In the genomic region with DNA sequence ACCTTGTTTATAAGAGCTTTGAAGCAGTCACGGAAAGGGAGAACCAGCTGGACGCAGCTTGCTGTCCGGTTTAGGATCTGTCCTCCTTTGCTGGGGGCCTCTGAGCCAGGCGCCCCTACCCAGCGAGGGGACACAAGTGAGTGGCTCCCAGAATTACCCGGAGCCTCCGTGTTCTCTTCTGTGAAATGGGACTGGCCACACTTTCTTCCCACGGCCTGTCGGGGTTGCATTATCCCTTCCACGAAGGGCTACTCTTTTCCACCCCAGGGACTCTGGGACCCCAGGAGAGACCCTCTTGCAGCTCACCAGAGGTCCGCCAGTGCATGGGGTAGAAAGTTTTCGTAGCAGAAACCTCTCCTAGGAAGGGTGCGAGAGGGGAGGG, we compare ENCODE assay signal across 10 cellular contexts. TPM values are rescaled to one million over a fixed set of nuclear protein-coding genes. Genes with fewer than 3 reads are reported as not detected.
DNase-seq lines count a peak whose midpoint lies in the region; ATAC-seq and TF ChIP-seq lines count a peak whose summit lies in the region.
"Had no signal": no experiment of that assay in that cellular context is flagged by ENCODE, and none has a peak within 500 bp of the region (broad histone marks: within the 10 kb centered on the region; RNA-seq: fewer than 3 reads in every experiment).

No MANE protein-coding gene starts in this region.

- in situ Hi-C loops in astrocyte of the cerebellum (cut with HindIII; ENCODE audit: low sequenced_read_pairs) = no loop called here

- no peaks in the 10 kb centered on the region for H3K36me3 Mint-ChIP-seq in activated naive CD4-positive, alpha-beta T cell treated with anti-CD3 and anti-CD28 coated beads for 36 hours (ENCODE audit: low read depth)
- no peaks in the 10 kb centered on the region for H3K36me3 Mint-ChIP-seq in activated naive CD4-positive, alpha-beta T cell treated with anti-CD3 and anti-CD28 coated beads, Interleukin-2, amount 50 U/mL, for 72 hours
- H3K36me3 Mint-ChIP-seq in memory B cell = peaks cover 3% of the 10 kb centered on the region

- no peaks in the 10 kb centered on the region for H3K27me3 Mint-ChIP-seq in activated naive CD4-positive, alpha-beta T cell treated with anti-CD3 and anti-CD28 coated beads for 36 hours (ENCODE audit: low read depth)
- peaks cover 7% of the 10 kb centered on the region for H3K27me3 Mint-ChIP-seq in memory B cell

- no peak for DNase-seq in activated naive CD4-positive, alpha-beta T cell treated with anti-CD3 and anti-CD28 coated beads for 36 hours
- DNase-seq in activated naive CD4-positive, alpha-beta T cell treated with anti-CD3 and anti-CD28 coated beads, Interleukin-2, amount 50 U/mL, for 72 hours (ENCODE audit: low spot score in 2 of 2) = no peak
- DNase-seq in astrocyte of the cerebellum (ENCODE audit: low read depth) (no peak), memory B cell (ENCODE audit: low spot score in 2 of 2) (no peak), tibial nerve (ENCODE audit: low spot score in 2 of 2) (no peak), NCI-H2029 (lab: John Stamatoyannopoulos, UW) (no peak), NCI-H1105 treated with DMSO at 0.1 percent for 48 hours (lab: John Stamatoyannopoulos, UW) (no peak)
- no peak for DNase-seq in activated CD4-positive, CD25-positive, alpha-beta regulatory T cell (lab: John Stamatoyannopoulos, UW)

- CTCF ChIA-PET in activated naive CD4-positive, alpha-beta T cell treated with anti-CD3 and anti-CD28 coated beads for 36 hours (lab: Charles Lee) = no interaction called here

- peaks cover 4% of the 10 kb centered on the region for H3K4me1 Mint-ChIP-seq in activated naive CD4-positive, alpha-beta T cell treated with anti-CD3 and anti-CD28 coated beads for 36 hours (ENCODE audit: low read depth)
- H3K4me1 Mint-ChIP-seq in memory B cell = peaks cover 16% of the 10 kb centered on the region

- TF ChIP-seq CTCF in astrocyte of the cerebellum (IDR thresholded peaks at IDR 0.05; ENCODE audit: low read depth, low read length, missing control alignments) (no peak), tibial nerve (IDR thresholded peaks at IDR 0.05) (no peak)

- no peaks in the 10 kb centered on the region for H3K9me3 ChIP-seq in tibial nerve

- no peak overlapping the region for H3K27ac Mint-ChIP-seq in activated naive CD4-positive, alpha-beta T cell treated with anti-CD3 and anti-CD28 coated beads for 36 hours
- H3K27ac Mint-ChIP-seq in activated naive CD4-positive, alpha-beta T cell treated with anti-CD3 and anti-CD28 coated beads, Interleukin-2, amount 50 U/mL, for 72 hours = no peak overlapping the region
- peak overlapping the region; percentile 75 for H3K27ac Mint-ChIP-seq in memory B cell

- TF ChIP-seq EP300 in tibial nerve (IDR thresholded peaks at IDR 0.05) = no peak

- ATAC-seq in activated naive CD4-positive, alpha-beta T cell treated with anti-CD3 and anti-CD28 coated beads, Interleukin-2, amount 50 U/mL, for 72 hours = no peak
- no peak for ATAC-seq in memory B cell (ENCODE audit: low read depth)

- peak overlapping the region; percentile 51 to 88 (median 66) for H3K27ac ChIP-seq in tibial nerve

- H3K9me3 Mint-ChIP-seq in activated naive CD4-positive, alpha-beta T cell treated with anti-CD3 and anti-CD28 coated beads for 36 hours = no peaks in the 10 kb centered on the region
- H3K9me3 Mint-ChIP-seq in activated naive CD4-positive, alpha-beta T cell treated with anti-CD3 and anti-CD28 coated beads, Interleukin-2, amount 50 U/mL, for 72 hours = no peaks in the 10 kb centered on the region
- H3K9me3 Mint-ChIP-seq in memory B cell = no peaks in the 10 kb centered on the region

- 72 to 77% methylated on average over 13 of the region's 13 CpGs for WGBS in tibial nerve, 2 donors

- peaks cover 0 to 41% (median 9%) of the 10 kb centered on the region in 4 donors for H3K4me1 ChIP-seq in tibial nerve

- intact Hi-C loops in activated naive CD4-positive, alpha-beta T cell treated with anti-CD3 and anti-CD28 coated beads for 36 hours (cut with micrococcal nuclease) = no loop called here

- H3K36me3 ChIP-seq in tibial nerve = peaks cover 0 to 9% (median 0%) of the 10 kb centered on the region in 3 donors

- H3K4me3 Mint-ChIP-seq in activated naive CD4-positive, alpha-beta T cell treated with anti-CD3 and anti-CD28 coated beads for 36 hours = peak overlapping the region; percentile 70
- H3K4me3 Mint-ChIP-seq in memory B cell = peak overlapping the region; percentile 94

- TF ChIP-seq POLR2A in tibial nerve (IDR thresholded peaks at IDR 0.05) = no peak

- H3K27me3 ChIP-seq in tibial nerve = peaks cover 0 to 5% of the 10 kb centered on the region in 2 donors

- peak overlapping the region; percentile 44 for H3K4me3 ChIP-seq in astrocyte of the cerebellum (ENCODE audit: low read depth, low read length)
- H3K4me3 ChIP-seq in tibial nerve = peak overlapping the region; percentile 49 to 81 (median 72)

RNA-seq across cellular contexts. Expression of gene GBGT1, which starts 0.5 kb away (rescaled TPM):
- 1 to 10 TPM; 3.9 to 4.7 TPM for total RNA-seq in activated naive CD4-positive, alpha-beta T cell treated with anti-CD3 and anti-CD28 coated beads for 36 hours
- total RNA-seq in activated naive CD4-positive, alpha-beta T cell treated with anti-CD3 and anti-CD28 coated beads, Interleukin-2, amount 50 U/mL, for 72 hours = 1 to 10 TPM; 3.1 to 7.3 TPM
- total RNA-seq in tibial nerve = 10 to 100 TPM; 15.3 to 63.3 (median 36.8) TPM

RNA-seq across cellular contexts. Expression of gene RALGDS, which starts 43.2 kb away (rescaled TPM):
- 10 to 100 TPM; 29.5 to 32.5 TPM for total RNA-seq in activated naive CD4-positive, alpha-beta T cell treated with anti-CD3 and anti-CD28 coated beads for 36 hours
- 10 to 100 TPM; 45.3 to 77.0 TPM for total RNA-seq in activated naive CD4-positive, alpha-beta T cell treated with anti-CD3 and anti-CD28 coated beads, Interleukin-2, amount 50 U/mL, for 72 hours
- 10 to 100 TPM; 34.5 to 60.0 (median 48.7) TPM for total RNA-seq in tibial nerve

RNA-seq across cellular contexts. Expression of gene OBP2B, which starts 44.9 kb away (rescaled TPM):
- total RNA-seq in activated naive CD4-positive, alpha-beta T cell treated with anti-CD3 and anti-CD28 coated beads for 36 hours = not detected
- total RNA-seq in activated naive CD4-positive, alpha-beta T cell treated with anti-CD3 and anti-CD28 coated beads, Interleukin-2, amount 50 U/mL, for 72 hours = not detected
- total RNA-seq in tibial nerve = not detected
- total RNA-seq: liver, temporal lobe had no signal
